In genomic region chr19:8566855-8567254, GRCh38 we compare ENCODE assay signal across 25 cellular contexts. TPM values are rescaled to one million over a fixed set of nuclear protein-coding genes. Genes with fewer than 3 reads are reported as not detected.
DNase-seq lines count a peak whose midpoint lies in the region; ATAC-seq and TF ChIP-seq lines count a peak whose summit lies in the region.
"Had no signal": no experiment of that assay in that cellular context is flagged by ENCODE, and none has a peak within 500 bp of the region (broad histone marks: within the 10 kb centered on the region; RNA-seq: fewer than 3 reads in every experiment).

No MANE protein-coding gene starts in this region.

- H3K4me3 ChIP-seq in fibroblast of the aortic adventitia (ENCODE audit: low read depth, low read length) = no peak overlapping the region
- H3K4me3 ChIP-seq: coronary artery, esophagus muscularis mucosa, gastroesophageal sphincter, GM23338, hepatocyte, right lobe of liver, SK-N-MC had no signal

- H3K27ac Mint-ChIP-seq in T-helper 17 cell = peak overlapping the region; percentile 97
- H3K27ac Mint-ChIP-seq in stimulated activated effector memory CD8-positive, alpha-beta T cell treated with anti-CD3 and anti-CD28 coated beads, Interleukin-12 subunit alpha, Interleukin-12 subunit beta, amount 100 ng/mL, for 72 hours = peak overlapping the region; percentile 87
- H3K27ac Mint-ChIP-seq: activated T-cell treated with anti-CD3 and anti-CD28 coated beads, Interleukin-2, amount 50 U/mL, for 72 hours; GM23338; progenitor cell of endocrine pancreas; stimulated activated naive B cell treated with anti-CD40 and anti-IgM and Interleukin-4, amounts not matched to agents 10 μg/mL and 1 μg/mL and 100 μg/mL, for 72 hours had no signal

- H3K9me3 ChIP-seq in T-helper 17 cell (ENCODE audit: control insufficient read depth, low read length, poor library complexity, severe bottlenecking) = no peaks in the 10 kb centered on the region
- H3K9me3 ChIP-seq: esophagus muscularis mucosa, gastroesophageal sphincter, right lobe of liver had no signal

- no peak for ATAC-seq in T-helper 17 cell
- no peak for ATAC-seq in stimulated activated effector memory CD8-positive, alpha-beta T cell treated with anti-CD3 and anti-CD28 coated beads, Interleukin-12 subunit alpha, Interleukin-12 subunit beta, amount 100 ng/mL, for 72 hours
- no peak for ATAC-seq in GM18873 (IDR thresholded peaks at IDR 0.05; ENCODE audit: low FRiP score, unreplicated experiment)
- ATAC-seq in HG02759 (IDR thresholded peaks at IDR 0.05; ENCODE audit: unreplicated experiment) = no peak
- ATAC-seq: activated T-cell treated with anti-CD3 and anti-CD28 coated beads, Interleukin-2, amount 50 U/mL, for 72 hours; gastroesophageal sphincter; GM23338; stimulated activated naive B cell treated with anti-CD40 and anti-IgM and Interleukin-4, amounts not matched to agents 10 μg/mL and 1 μg/mL and 100 μg/mL, for 72 hours had no signal

- DNase-seq in MV-4-11 (lab: John Stamatoyannopoulos, UW) = peak; percentile 86
- DNase-seq in T-helper 17 cell = no peak
- peak; percentile 17 for DNase-seq in fibroblast of the aortic adventitia (ENCODE audit: low read depth)
- no peak for DNase-seq in stimulated activated effector memory CD8-positive, alpha-beta T cell treated with anti-CD3 and anti-CD28 coated beads, Interleukin-12 subunit alpha, Interleukin-12 subunit beta, amount 100 ng/mL, for 72 hours (ENCODE audit: low spot score in 2 of 2)
- DNase-seq in NCI-H748 treated with DMSO at 0.1 percent for 48 hours (lab: John Stamatoyannopoulos, UW) = no peak
- DNase-seq: activated CD4-positive, alpha-beta T cell treated with anti-CD3 and anti-CD28 coated beads, Interleukin-2, amount 10 ng/mL, durations not matched to agents 24 days and 14 days; activated naive CD4-positive, alpha-beta T cell treated with Interleukin-2 at 50 U/mL for 16 hours; activated T-cell treated with anti-CD3 and anti-CD28 coated beads, Interleukin-2, amount 50 U/mL, for 72 hours; CD4-positive, CD25-positive, alpha-beta regulatory T cell; EL; NCI-H1092 treated with DMSO at 0.1 percent for 48 hours; NCI-H187 treated with DMSO at 0.1 percent for 48 hours; NCI-H526; right lobe of liver; stimulated activated CD4-positive, alpha-beta T cell treated with anti-CD3 and anti-CD28 coated beads, Interleukin-4, amount 100 ng/mL, for 24 hours; stimulated activated naive B cell treated with anti-CD40 and anti-IgM and Interleukin-4, amounts not matched to agents 10 μg/mL and 1 μg/mL and 100 μg/mL, for 72 hours had no signal

- H3K9me3 Mint-ChIP-seq in stimulated activated effector memory CD8-positive, alpha-beta T cell treated with anti-CD3 and anti-CD28 coated beads, Interleukin-12 subunit alpha, Interleukin-12 subunit beta, amount 100 ng/mL, for 72 hours = no peaks in the 10 kb centered on the region
- H3K9me3 Mint-ChIP-seq: activated CD4-positive, alpha-beta T cell treated with anti-CD3 and anti-CD28 coated beads, Interleukin-2, amount 10 ng/mL, durations not matched to agents 24 days and 14 days; activated T-cell treated with anti-CD3 and anti-CD28 coated beads, Interleukin-2, amount 50 U/mL, for 72 hours; GM23338; stimulated activated naive B cell treated with anti-CD40 and anti-IgM and Interleukin-4, amounts not matched to agents 10 μg/mL and 1 μg/mL and 100 μg/mL, for 72 hours had no signal

- H3K27me3 Mint-ChIP-seq in T-helper 17 cell = no peaks in the 10 kb centered on the region
- H3K27me3 Mint-ChIP-seq: CD4-positive, CD25-positive, alpha-beta regulatory T cell; progenitor cell of endocrine pancreas; stimulated activated naive B cell treated with anti-CD40 and anti-IgM and Interleukin-4, amounts not matched to agents 10 μg/mL and 1 μg/mL and 100 μg/mL, for 72 hours had no signal

- H3K36me3 Mint-ChIP-seq in T-helper 17 cell (ENCODE audit: low read depth) = no peaks in the 10 kb centered on the region
- peaks cover 42% of the 10 kb centered on the region for H3K36me3 Mint-ChIP-seq in stimulated activated effector memory CD8-positive, alpha-beta T cell treated with anti-CD3 and anti-CD28 coated beads, Interleukin-12 subunit alpha, Interleukin-12 subunit beta, amount 100 ng/mL, for 72 hours

- peaks cover 46% of the 10 kb centered on the region for H3K4me1 Mint-ChIP-seq in T-helper 17 cell
- peaks cover 80% of the 10 kb centered on the region for H3K4me1 Mint-ChIP-seq in stimulated activated effector memory CD8-positive, alpha-beta T cell treated with anti-CD3 and anti-CD28 coated beads, Interleukin-12 subunit alpha, Interleukin-12 subunit beta, amount 100 ng/mL, for 72 hours
- H3K4me1 Mint-ChIP-seq: GM23338 had no signal

- H3K4me3 Mint-ChIP-seq in T-helper 17 cell = no peak overlapping the region
- H3K4me3 Mint-ChIP-seq in stimulated activated effector memory CD8-positive, alpha-beta T cell treated with anti-CD3 and anti-CD28 coated beads, Interleukin-12 subunit alpha, Interleukin-12 subunit beta, amount 100 ng/mL, for 72 hours = peak overlapping the region; percentile 76
- H3K4me3 Mint-ChIP-seq: activated T-cell treated with anti-CD3 and anti-CD28 coated beads, Interleukin-2, amount 50 U/mL, for 72 hours; GM23338; stimulated activated naive B cell treated with anti-CD40 and anti-IgM and Interleukin-4, amounts not matched to agents 10 μg/mL and 1 μg/mL and 100 μg/mL, for 72 hours had no signal

- no peak for TF ChIP-seq CTCF in fibroblast of the aortic adventitia (IDR thresholded peaks at IDR 0.05; ENCODE audit: insufficient read depth, low read length)

RNA-seq across cellular contexts. Expression of gene MYO1F, which starts 10.4 kb away (rescaled TPM):
- total RNA-seq in T-helper 17 cell = 100 to 1,000 TPM; 270 to 305 TPM
- 0.09 and 0.41 TPM in 2 replicates for total RNA-seq in fibroblast of the aortic adventitia (ENCODE audit: low replicate concordance)

RNA-seq across cellular contexts. Expression of gene ADAMTS10, which starts 43.7 kb away (rescaled TPM):
- total RNA-seq in T-helper 17 cell (10 to 100 TPM; 24.0 to 33.1 TPM), fibroblast of the aortic adventitia (ENCODE audit: low replicate concordance) (15.8 and 18.5 TPM in 2 replicates)

RNA-seq across cellular contexts. Expression of gene ZNF414, which starts 52.9 kb away (rescaled TPM):
- total RNA-seq in T-helper 17 cell = 10 to 100 TPM; 45.1 to 46.2 TPM
- total RNA-seq in fibroblast of the aortic adventitia (ENCODE audit: low replicate concordance) = 4.4 and 6.4 TPM in 2 replicates

Comparison
In these comparisons a context has a peak if more than half of its experiments do, and no peak if none do; other contexts are left out.
1. DNase-seq: peak in MV-4-11 (single experiment) and fibroblast of the aortic adventitia (single experiment); none in T-helper 17 cell (0 of 3), stimulated activated effector memory CD8-positive, alpha-beta T cell treated with anti-CD3 and anti-CD28 coated beads, Interleukin-12 subunit alpha, Interleukin-12 subunit beta, amount 100 ng/mL, for 72 hours (0 of 2) and NCI-H748 treated with DMSO at 0.1 percent for 48 hours (single experiment).
2. RNA of gene MYO1F, which starts 10.4 kb away (total RNA-seq): 270 to 305 TPM in T-helper 17 cell; 0.09 to 0.41 TPM in fibroblast of the aortic adventitia; every median in the first group is over 100 times any median in the second.